Comparison of ENCODE assay signal across 17 cellular contexts in genomic region chr3:58215317-58216025, GRCh38. TPM values are rescaled to one million over a fixed set of nuclear protein-coding genes. Genes with fewer than 3 reads are reported as not detected.
DNase-seq lines count a peak whose midpoint lies in the region; ATAC-seq and TF ChIP-seq lines count a peak whose summit lies in the region.
"Had no signal": no experiment of that assay in that cellular context is flagged by ENCODE, and none has a peak within 500 bp of the region (broad histone marks: within the 10 kb centered on the region; RNA-seq: fewer than 3 reads in every experiment).

No MANE protein-coding gene starts in this region.

- TF ChIP-seq POLR2A in testis (IDR thresholded peaks at IDR 0.05), result no peak

- H3K36me3 Mint-ChIP-seq in activated CD8-positive, alpha-beta T cell treated with anti-CD3 and anti-CD28 coated beads for 36 hours (ENCODE audit: low read depth), result no peaks in the 10 kb centered on the region
- H3K36me3 Mint-ChIP-seq in naive B cell, result no peaks in the 10 kb centered on the region

- peaks cover 9% of the 10 kb centered on the region for H3K4me1 ChIP-seq in testis

- no peak for DNase-seq in activated CD8-positive, alpha-beta T cell treated with anti-CD3 and anti-CD28 coated beads for 36 hours
- DNase-seq in naive B cell (no peak), testis (no peak), NCI-H1048 (lab: John Stamatoyannopoulos, UW) (no peak), NCI-H2107 (lab: John Stamatoyannopoulos, UW) (no peak)
- DNase-seq: foreskin fibroblast, left cardiac atrium, NCI-H1092 treated with DMSO at 0.1 percent for 48 hours, ovary, T-helper 9 cell had no signal

- peak overlapping the region; percentile 77 for H3K27ac Mint-ChIP-seq in activated CD8-positive, alpha-beta T cell treated with anti-CD3 and anti-CD28 coated beads for 36 hours
- peak overlapping the region; percentile 86 to 98 (median 95) for H3K27ac Mint-ChIP-seq in naive B cell

- no peak overlapping the region for H3K4me3 ChIP-seq in testis
- H3K4me3 ChIP-seq: ovary, transverse colon had no signal

- H3K4me3 Mint-ChIP-seq in activated CD8-positive, alpha-beta T cell treated with anti-CD3 and anti-CD28 coated beads for 36 hours, result peak overlapping the region; percentile 19
- peak overlapping the region in 7 of 8 donors; percentile 39 to 81 (median 78) for H3K4me3 Mint-ChIP-seq in naive B cell

- H3K27ac ChIP-seq in testis, result no peak overlapping the region
- H3K27ac ChIP-seq: HL-60, ovary had no signal

- 79 to 90% methylated on average over 10 of the region's 10 CpGs for WGBS in testis, 2 donors

- POLR2A ChIA-PET in activated CD8-positive, alpha-beta T cell treated with anti-CD3 and anti-CD28 coated beads for 36 hours (lab: Charles Lee), result interaction anchor here (0.7 to 1.4 kb wide), 2 partner anchors 10 to 207 kb away, joined by 3 to 4 read pairs; no protein-coding TSS in a partner anchor

- CTCF ChIA-PET in activated CD8-positive, alpha-beta T cell treated with anti-CD3 and anti-CD28 coated beads for 36 hours (lab: Charles Lee), result interaction anchor here (0.7 to 9.8 kb wide), 8 partner anchors 8 to 208 kb away, joined by 3 to 264 read pairs (median 4); partner anchors contain the start of genes ABHD6, FLNB, HTD2 and RPP14

- intact Hi-C loops in activated CD8-positive, alpha-beta T cell treated with anti-CD3 and anti-CD28 coated beads for 36 hours (cut with micrococcal nuclease), result loop anchor here (2.0 to 5.0 kb wide), 2 partner anchors 27 to 38 kb away; no protein-coding TSS in a partner anchor
- intact Hi-C loops in testis (cut with DNase I; ENCODE audit: low total_unique reads), result no loop called here

- H3K9me3 ChIP-seq in testis, result no peaks in the 10 kb centered on the region
- H3K9me3 ChIP-seq: ovary, transverse colon had no signal

- peaks cover 7% of the 10 kb centered on the region for H3K27me3 Mint-ChIP-seq in activated CD8-positive, alpha-beta T cell treated with anti-CD3 and anti-CD28 coated beads for 36 hours
- no peaks in the 10 kb centered on the region for H3K27me3 Mint-ChIP-seq in naive B cell

- H3K36me3 ChIP-seq in testis (ENCODE audit: low read depth, missing control alignments), result no peaks in the 10 kb centered on the region
- H3K36me3 ChIP-seq: ovary, transverse colon had no signal

- H3K4me1 Mint-ChIP-seq in activated CD8-positive, alpha-beta T cell treated with anti-CD3 and anti-CD28 coated beads for 36 hours (ENCODE audit: low read depth), result peaks cover 38% of the 10 kb centered on the region
- peaks cover 34 to 70% (median 46%) of the 10 kb centered on the region in 3 donors for H3K4me1 Mint-ChIP-seq in naive B cell

- no peak for TF ChIP-seq CTCF in activated CD8-positive, alpha-beta T cell treated with anti-CD3 and anti-CD28 coated beads for 36 hours (IDR thresholded peaks at IDR 0.05)
- no peak for TF ChIP-seq CTCF in testis (IDR thresholded peaks at IDR 0.05)

- no peaks in the 10 kb centered on the region for H3K27me3 ChIP-seq in testis
- H3K27me3 ChIP-seq: ovary, transverse colon had no signal

- H3K9me3 Mint-ChIP-seq in activated CD8-positive, alpha-beta T cell treated with anti-CD3 and anti-CD28 coated beads for 36 hours, result no peaks in the 10 kb centered on the region
- H3K9me3 Mint-ChIP-seq in naive B cell, result no peaks in the 10 kb centered on the region

- peak; percentile 3 for ATAC-seq in GM18909 (IDR thresholded peaks at IDR 0.05; ENCODE audit: poor library complexity, unreplicated experiment)
- peak; percentile 9 for ATAC-seq in HG02798 (IDR thresholded peaks at IDR 0.05; ENCODE audit: poor library complexity, unreplicated experiment)
- peak; percentile 5 for ATAC-seq in activated CD8-positive, alpha-beta T cell treated with anti-CD3 and anti-CD28 coated beads for 36 hours
- ATAC-seq in naive B cell (ENCODE audit: low read depth in 2 of 2), result peak in 1 of 2 donors; percentile 4
- ATAC-seq in HG02610 (IDR thresholded peaks at IDR 0.05; ENCODE audit: unreplicated experiment), result no peak

RNA-seq across cellular contexts. Expression of gene DNASE1L3, which starts 4.7 kb away (rescaled TPM):
- not detected for total RNA-seq in activated CD8-positive, alpha-beta T cell treated with anti-CD3 and anti-CD28 coated beads for 36 hours
- polyA plus RNA-seq in naive B cell (ENCODE audit: low read depth in 6 of 6), result 10 to 100 TPM in 3 of 6 donors, 1 to 10 TPM in 3; 8.0 to 41.5 (median 14.4) TPM
- 1 to 10 TPM; 1.2 to 3.8 TPM for total RNA-seq in testis
- 8.2 TPM for polyA plus RNA-seq in testis (ENCODE audit: insufficient read depth, low read depth, low replicate concordance)
- total RNA-seq: chondrocyte, H4 had no signal

RNA-seq across cellular contexts. Expression of gene ABHD6, which starts 22.1 kb away (rescaled TPM):
- 1 to 10 TPM; 3.3 to 3.7 TPM for total RNA-seq in activated CD8-positive, alpha-beta T cell treated with anti-CD3 and anti-CD28 coated beads for 36 hours
- polyA plus RNA-seq in naive B cell (ENCODE audit: low read depth in 6 of 6) (10 to 100 TPM in 3 of 6 donors, 1 to 10 TPM in 3; 2.8 to 12.7 (median 10.2) TPM), testis (ENCODE audit: insufficient read depth, low read depth, low replicate concordance) (11.7 TPM)
- total RNA-seq in testis, result 10 to 100 TPM; 12.1 to 17.8 TPM
